ENCODE assay signal across 7 cellular contexts in the genomic region with DNA sequence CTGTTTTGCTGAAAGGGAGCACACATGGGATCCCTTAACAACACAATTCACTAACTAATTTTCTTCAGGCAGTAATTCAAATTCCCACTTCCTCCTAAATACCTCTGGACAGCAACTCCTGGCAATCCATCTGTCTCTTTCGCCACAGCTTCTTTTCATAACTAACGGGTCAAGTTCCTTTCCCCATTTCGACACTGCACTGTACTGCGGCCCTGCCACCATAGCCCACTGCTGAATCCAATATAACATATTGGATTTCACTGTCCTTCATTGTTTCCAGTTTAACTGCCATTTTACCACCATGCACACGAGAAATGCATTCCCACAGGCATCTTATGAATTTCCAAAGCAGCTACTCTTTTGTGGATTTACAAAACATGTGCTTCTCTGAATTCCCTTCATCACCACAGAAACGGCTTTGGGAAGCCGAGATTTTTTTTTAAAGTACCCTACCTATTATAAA. TPM values are rescaled to one million over a fixed set of nuclear protein-coding genes. Genes with fewer than 3 reads are reported as not detected.
DNase-seq lines count a peak whose midpoint lies in the region; ATAC-seq, FAIRE-seq and TF ChIP-seq lines count a peak whose summit lies in the region.

No MANE protein-coding gene starts in this region.

- H3K4me3 ChIP-seq in bronchial epithelial cell (ENCODE audit: low read depth, low read length) (peak overlapping the region; percentile 90), liver (ENCODE audit: low read depth in 1 of 3, low read length in 3 of 3) (peak overlapping the region; percentile 70 to 89 (median 77)), vagina (peak overlapping the region; percentile 78 to 90)

- no peaks in the 10 kb centered on the region for H3K9me3 ChIP-seq in liver (ENCODE audit: control insufficient read depth in 4 of 4, low read length in 3 of 4)
- H3K9me3 ChIP-seq in vagina, result no peaks in the 10 kb centered on the region

- H3K27me3 ChIP-seq in bronchial epithelial cell (ENCODE audit: control insufficient read depth, insufficient read depth, low read length), result no peaks in the 10 kb centered on the region
- H3K27me3 ChIP-seq in liver (ENCODE audit: control insufficient read depth in 4 of 4, insufficient read depth in 4 of 4, low read length in 3 of 4), result no peaks in the 10 kb centered on the region
- H3K27me3 ChIP-seq in vagina, result no peaks in the 10 kb centered on the region

- no peak for TF ChIP-seq CTCF in bronchial epithelial cell (IDR thresholded peaks at IDR 0.05; ENCODE audit: insufficient read depth, low read length, severe bottlenecking)
- TF ChIP-seq CTCF in liver (IDR thresholded peaks at IDR 0.05; ENCODE audit: low read depth, low read length, missing input control), result no peak
- no peak for TF ChIP-seq CTCF in vagina (IDR thresholded peaks at IDR 0.05)

- intact Hi-C loops in vagina (cut with DNase I), result loop anchor here (5.0 kb wide), 1 partner anchor 144 kb away; a partner anchor contains a TSS

- ATAC-seq in HG03469 (IDR thresholded peaks at IDR 0.05; ENCODE audit: unreplicated experiment) (no peak), HG03097 (IDR thresholded peaks at IDR 0.05; ENCODE audit: low FRiP score, unreplicated experiment) (no peak)

- 3% methylated on average over 7 of the region's 7 CpGs for whole genome bisulfite sequencing in liver

- DNase-seq in GM18507 (ENCODE audit: extremely low spot score, insufficient read length, low read depth) (no peak), NCI-H345 (lab: John Stamatoyannopoulos, UW) (peak; percentile 22), bronchial epithelial cell (ENCODE audit: low read depth) (peak; percentile 48), vagina (ENCODE audit: extremely low spot score in 2 of 2) (no peak)

- H3K27ac ChIP-seq in liver (ENCODE audit: low read depth in 1 of 2, low read length in 2 of 2), result peak overlapping the region; percentile 84 to 94
- peak overlapping the region; percentile 92 for H3K27ac ChIP-seq in vagina

- peaks cover 5 to 31% (median 25%) of the 10 kb centered on the region in 4 donors for H3K4me1 ChIP-seq in liver (ENCODE audit: control insufficient read depth in 4 of 4, insufficient read depth in 4 of 4, low read length in 3 of 4)
- peaks cover 42% of the 10 kb centered on the region for H3K4me1 ChIP-seq in vagina

- no peaks in the 10 kb centered on the region for H3K36me3 ChIP-seq in bronchial epithelial cell (ENCODE audit: control insufficient read depth, insufficient read depth, low read length)
- no peaks in the 10 kb centered on the region for H3K36me3 ChIP-seq in liver (ENCODE audit: control insufficient read depth in 4 of 4, insufficient read depth in 3 of 4, low read depth in 1 of 4, low read length in 3 of 4)
- H3K36me3 ChIP-seq in vagina, result no peaks in the 10 kb centered on the region

- FAIRE-seq in GM18507 (lab: Jason Lieb, UNC) (peak; percentile 5), bronchial epithelial cell (lab: Jason Lieb, UNC) (no peak)

- peak overlapping the region; percentile 77 to 91 for H3K9ac ChIP-seq in liver (ENCODE audit: low read depth in 1 of 2, low read length in 2 of 2)

- TF ChIP-seq RAD21 in liver (IDR thresholded peaks at IDR 0.05), result peak; percentile 43 to 65

- TF ChIP-seq POLR2A in vagina (IDR thresholded peaks at IDR 0.05), result no peak

TF ChIP-seq in liver, 16 proteins besides CTCF, POLR2A, EP300 and RAD21:
- peak; percentile 84 to 87 for TF ChIP-seq HNF4A (conservative IDR thresholded peaks at IDR 0.05)
- TF ChIP-seq FOXA1 (IDR thresholded peaks at IDR 0.05), result no peak
- TF ChIP-seq, protein P1, sequence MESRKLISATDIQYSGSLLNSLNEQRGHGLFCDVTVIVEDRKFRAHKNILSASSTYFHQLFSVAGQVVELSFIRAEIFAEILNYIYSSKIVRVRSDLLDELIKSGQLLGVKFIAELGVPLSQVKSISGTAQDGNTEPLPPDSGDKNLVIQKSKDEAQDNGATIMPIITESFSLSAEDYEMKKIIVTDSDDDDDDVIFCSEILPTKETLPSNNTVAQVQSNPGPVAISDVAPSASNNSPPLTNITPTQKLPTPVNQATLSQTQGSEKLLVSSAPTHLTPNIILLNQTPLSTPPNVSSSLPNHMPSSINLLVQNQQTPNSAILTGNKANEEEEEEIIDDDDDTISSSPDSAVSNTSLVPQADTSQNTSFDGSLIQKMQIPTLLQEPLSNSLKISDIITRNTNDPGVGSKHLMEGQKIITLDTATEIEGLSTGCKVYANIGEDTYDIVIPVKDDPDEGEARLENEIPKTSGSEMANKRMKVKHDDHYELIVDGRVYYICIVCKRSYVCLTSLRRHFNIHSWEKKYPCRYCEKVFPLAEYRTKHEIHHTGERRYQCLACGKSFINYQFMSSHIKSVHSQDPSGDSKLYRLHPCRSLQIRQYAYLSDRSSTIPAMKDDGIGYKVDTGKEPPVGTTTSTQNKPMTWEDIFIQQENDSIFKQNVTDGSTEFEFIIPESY (IDR thresholded peaks at IDR 0.05), result no peak
- peak; percentile 90 for TF ChIP-seq YY1 (IDR thresholded peaks at IDR 0.05)
- no peak for TF ChIP-seq EGR1 (IDR thresholded peaks at IDR 0.05; ENCODE audit: low read depth in 2 of 2)
- no peak for TF ChIP-seq GABPA (IDR thresholded peaks at IDR 0.05 in 1 of 2, conservative IDR thresholded peaks at IDR 0.05 in 1 of 2)
- TF ChIP-seq, protein P2, sequence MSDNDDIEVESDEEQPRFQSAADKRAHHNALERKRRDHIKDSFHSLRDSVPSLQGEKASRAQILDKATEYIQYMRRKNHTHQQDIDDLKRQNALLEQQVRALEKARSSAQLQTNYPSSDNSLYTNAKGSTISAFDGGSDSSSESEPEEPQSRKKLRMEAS (IDR thresholded peaks at IDR 0.05), result peak; percentile 47
- TF ChIP-seq, protein P3, sequence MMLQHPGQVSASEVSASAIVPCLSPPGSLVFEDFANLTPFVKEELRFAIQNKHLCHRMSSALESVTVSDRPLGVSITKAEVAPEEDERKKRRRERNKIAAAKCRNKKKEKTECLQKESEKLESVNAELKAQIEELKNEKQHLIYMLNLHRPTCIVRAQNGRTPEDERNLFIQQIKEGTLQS (IDR thresholded peaks at IDR 0.05), result peak; percentile 24
- TF ChIP-seq SP1 (IDR thresholded peaks at IDR 0.05), result peak; percentile 46
- no peak for TF ChIP-seq NR2F2 (IDR thresholded peaks at IDR 0.05)
- TF ChIP-seq TAF1 (conservative IDR thresholded peaks at IDR 0.05), result no peak
- TF ChIP-seq HNF4G (IDR thresholded peaks at IDR 0.05), result peak; percentile 73
- no peak for TF ChIP-seq JUND (IDR thresholded peaks at IDR 0.05)
- no peak for TF ChIP-seq FOXA2 (IDR thresholded peaks at IDR 0.05)
- TF ChIP-seq, protein P4, sequence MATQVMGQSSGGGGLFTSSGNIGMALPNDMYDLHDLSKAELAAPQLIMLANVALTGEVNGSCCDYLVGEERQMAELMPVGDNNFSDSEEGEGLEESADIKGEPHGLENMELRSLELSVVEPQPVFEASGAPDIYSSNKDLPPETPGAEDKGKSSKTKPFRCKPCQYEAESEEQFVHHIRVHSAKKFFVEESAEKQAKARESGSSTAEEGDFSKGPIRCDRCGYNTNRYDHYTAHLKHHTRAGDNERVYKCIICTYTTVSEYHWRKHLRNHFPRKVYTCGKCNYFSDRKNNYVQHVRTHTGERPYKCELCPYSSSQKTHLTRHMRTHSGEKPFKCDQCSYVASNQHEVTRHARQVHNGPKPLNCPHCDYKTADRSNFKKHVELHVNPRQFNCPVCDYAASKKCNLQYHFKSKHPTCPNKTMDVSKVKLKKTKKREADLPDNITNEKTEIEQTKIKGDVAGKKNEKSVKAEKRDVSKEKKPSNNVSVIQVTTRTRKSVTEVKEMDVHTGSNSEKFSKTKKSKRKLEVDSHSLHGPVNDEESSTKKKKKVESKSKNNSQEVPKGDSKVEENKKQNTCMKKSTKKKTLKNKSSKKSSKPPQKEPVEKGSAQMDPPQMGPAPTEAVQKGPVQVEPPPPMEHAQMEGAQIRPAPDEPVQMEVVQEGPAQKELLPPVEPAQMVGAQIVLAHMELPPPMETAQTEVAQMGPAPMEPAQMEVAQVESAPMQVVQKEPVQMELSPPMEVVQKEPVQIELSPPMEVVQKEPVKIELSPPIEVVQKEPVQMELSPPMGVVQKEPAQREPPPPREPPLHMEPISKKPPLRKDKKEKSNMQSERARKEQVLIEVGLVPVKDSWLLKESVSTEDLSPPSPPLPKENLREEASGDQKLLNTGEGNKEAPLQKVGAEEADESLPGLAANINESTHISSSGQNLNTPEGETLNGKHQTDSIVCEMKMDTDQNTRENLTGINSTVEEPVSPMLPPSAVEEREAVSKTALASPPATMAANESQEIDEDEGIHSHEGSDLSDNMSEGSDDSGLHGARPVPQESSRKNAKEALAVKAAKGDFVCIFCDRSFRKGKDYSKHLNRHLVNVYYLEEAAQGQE (IDR thresholded peaks at IDR 0.05), result peak; percentile 97
- peak; percentile 44 to 60 for TF ChIP-seq RXRA (IDR thresholded peaks at IDR 0.05)
TF ChIP-seq in liver: peak in this region for 8.

RNA-seq across cellular contexts. Expression of a gene that starts 1.4 kb away (rescaled TPM):
- total RNA-seq in bronchial epithelial cell, result 15.8 and 18.7 TPM in 2 replicates
- total RNA-seq in liver, result 10 to 100 TPM; 11.3 to 20.2 TPM
- polyA plus RNA-seq in liver, result 1 to 10 TPM; 3.2 to 7.6 TPM
- 27.0 TPM for total RNA-seq in vagina

RNA-seq across cellular contexts. Expression of a gene that starts 34.8 kb away (rescaled TPM):
- total RNA-seq in bronchial epithelial cell (2,015 and 3,887 TPM in 2 replicates), liver (100 to 1,000 TPM; 744 to 970 TPM), vagina (2,671 TPM)
- polyA plus RNA-seq in liver, result 100 to 1,000 TPM; 294 to 920 TPM

Comparison
In these comparisons a context has a peak if more than half of its experiments do, and no peak if none do; other contexts are left out.
1. DNase-seq: peak in NCI-H345 (single experiment) and bronchial epithelial cell (single experiment); none in GM18507 (single experiment) and vagina (0 of 2).
2. Peak in every context shown above with its lines, with median percentiles within 50 percentile points of each other: H3K4me3 ChIP-seq.